Comparison of ENCODE assay signal across 7 cellular contexts in the genomic region with DNA sequence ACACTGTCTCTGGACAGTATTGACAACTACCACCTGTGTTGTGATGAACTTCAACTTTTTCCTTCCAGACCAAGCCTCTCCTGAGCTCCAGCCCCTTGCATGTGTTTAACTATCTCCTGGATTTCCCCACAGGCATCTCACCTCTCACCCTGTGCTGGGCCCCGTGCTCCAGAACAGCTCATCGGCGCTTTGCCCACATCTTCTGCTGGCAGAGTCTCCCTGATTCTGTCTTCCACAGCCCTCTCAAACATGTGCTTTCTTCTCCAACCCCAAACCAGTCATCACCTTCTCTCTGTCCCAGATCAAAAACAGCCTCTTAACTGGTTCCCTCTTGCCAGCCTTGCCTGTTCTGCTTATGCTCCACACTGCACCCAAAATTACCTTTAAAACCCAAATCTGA. TPM values are rescaled to one million over a fixed set of nuclear protein-coding genes. Genes with fewer than 3 reads are reported as not detected.
"Had no signal": no experiment of that assay in that cellular context is flagged by ENCODE, and none has a peak within 500 bp of the region (broad histone marks: within the 10 kb centered on the region; RNA-seq: fewer than 3 reads in every experiment).

No MANE protein-coding gene starts in this region.

RNA-seq across cellular contexts. Expression of a gene that starts 8.4 kb away (rescaled TPM):
- total RNA-seq: activated CD4-positive, alpha-beta T cell treated with anti-CD3 and anti-CD28 coated beads for 36 hours; activated CD8-positive, alpha-beta memory T cell treated with anti-CD3 and anti-CD28 coated beads, Interleukin-2, amount 10 ng/mL, durations not matched to agents 7 days and 5 days; activated CD8-positive, alpha-beta T cell treated with anti-CD3 and anti-CD28 coated beads, Interleukin-2, amount 10 ng/mL, durations not matched to agents 7 days and 5 days; activated T-helper 2 cell treated with anti-CD3 and anti-CD28 coated beads, Interferon-gamma antibody, Interleukin-2, Interleukin-4, amounts not matched to agents 10 μg/mL and 5 μg/mL and 100 μg/mL, durations not matched to agents 14 hours and 24 hours and 36 hours; SK-MEL-5 had no signal
- polyA plus RNA-seq: endothelial cell of umbilical vein, mammary epithelial cell had no signal

RNA-seq across cellular contexts. Expression of a gene that starts 53.4 kb away (rescaled TPM):
- total RNA-seq: SK-MEL-5 had no signal
